8 cellular contexts compared by ENCODE assay signal in genomic region chr9:119736478-119737454, GRCh38.
DNase-seq lines count a peak whose midpoint lies in the region; ATAC-seq and TF ChIP-seq lines count a peak whose summit lies in the region.

No MANE protein-coding gene starts in this region.

- no peaks in the 10 kb centered on the region for H3K79me2 ChIP-seq in mammary epithelial cell (ENCODE audit: insufficient read depth, low read length)

- H3K9me3 ChIP-seq in transverse colon: peaks cover 0 to 7% of the 10 kb centered on the region in 2 donors
- no peaks in the 10 kb centered on the region for H3K9me3 ChIP-seq in A673 (ENCODE audit: low read depth, low read length, poor library complexity, severe bottlenecking)
- H3K9me3 ChIP-seq in mammary epithelial cell (replicated peaks; ENCODE audit: insufficient read depth, low read length): no peaks in the 10 kb centered on the region

- H3K27ac ChIP-seq in transverse colon (no peak overlapping the region), A673 (ENCODE audit: low read depth, low read length, poor library complexity, severe bottlenecking) (no peak overlapping the region), mammary epithelial cell (ENCODE audit: insufficient read depth, low read depth, low read length) (no peak overlapping the region)

- in situ Hi-C loops in transverse colon (cut with MboI; ENCODE audit: low pct_ligation_motif_present in 1 of 4, low pct_unique_long_range_greater_than_20kb in 1 of 4, low sequenced_read_pairs in 3 of 4): no loop called here
- in situ Hi-C loops in mammary epithelial cell (cut with MboI; ENCODE audit: low sequenced_read_pairs in 2 of 2): no loop called here

- no peak for ATAC-seq in Right ventricle myocardium inferior
- no peak for ATAC-seq in left ventricle myocardium superior
- ATAC-seq in HG02970 (IDR thresholded peaks at IDR 0.05; ENCODE audit: low FRiP score, unreplicated experiment): peak; percentile 94

- no peak overlapping the region for H3K4me2 ChIP-seq in mammary epithelial cell (ENCODE audit: insufficient read depth, low read depth, low read length)

- CTCF ChIA-PET in A673 (lab: Charles Lee): no interaction called here
- CTCF ChIA-PET in mammary epithelial cell (lab: Charles Lee; ENCODE audit: low non-redundant PET): no interaction called here

- TF ChIP-seq CTCF in transverse colon (IDR thresholded peaks at IDR 0.05) (no peak), A673 (conservative IDR thresholded peaks at IDR 0.05; ENCODE audit: low read depth, low read length) (no peak), mammary epithelial cell (conservative IDR thresholded peaks at IDR 0.05 in 1 of 2, IDR thresholded peaks at IDR 0.05 in 1 of 2; ENCODE audit: extremely low read depth in 1 of 2, insufficient read depth in 1 of 2, low read depth in 1 of 2, low read length in 2 of 2) (no peak)

- TF ChIP-seq POLR2A in transverse colon (IDR thresholded peaks at IDR 0.05): no peak

- no peaks in the 10 kb centered on the region for H3K27me3 ChIP-seq in transverse colon
- no peaks in the 10 kb centered on the region for H3K27me3 ChIP-seq in A673 (replicated peaks; ENCODE audit: insufficient read depth, low read depth, low read length, poor library complexity)
- no peaks in the 10 kb centered on the region for H3K27me3 ChIP-seq in mammary epithelial cell (ENCODE audit: insufficient read depth, low read length)

- no peaks in the 10 kb centered on the region for H4K20me1 ChIP-seq in mammary epithelial cell (ENCODE audit: insufficient read depth, low read length)

- H2AFZ ChIP-seq in mammary epithelial cell (ENCODE audit: low read depth, low read length): no peak overlapping the region

- peak; percentile 50 for DNase-seq in Right ventricle myocardium inferior (ENCODE audit: missing footprints)
- no peak for DNase-seq in left ventricle myocardium superior
- peak; percentile 90 for DNase-seq in NCI-H526 treated with DMSO at 0.1 percent for 48 hours (lab: John Stamatoyannopoulos, UW)
- DNase-seq in transverse colon: peak; percentile 8
- DNase-seq in stimulated activated CD4-positive, alpha-beta T cell treated with anti-CD3 and anti-CD28 coated beads, Interleukin-2, amount 100 ng/mL, for 24 hours: no peak
- no peak for DNase-seq in A673 (ENCODE audit: low spot score)
- no peak for DNase-seq in mammary epithelial cell

- dilution Hi-C loops in mammary epithelial cell (cut with HindIII; ENCODE audit: low sequenced_read_pairs): no loop called here

- H3K9ac ChIP-seq in mammary epithelial cell (ENCODE audit: insufficient read depth, low read length): no peak overlapping the region

- 33 to 45% methylated on average over 5 to 13 of the region's 13 CpGs for WGBS in transverse colon (ENCODE audit: low coverage in 1 of 2), 2 donors
- 70% methylated on average over 9 of the region's 13 CpGs for WGBS in mammary epithelial cell (ENCODE audit: low coverage, missing lambda C conversion rate)

- H3K36me3 ChIP-seq in transverse colon (no peaks in the 10 kb centered on the region), A673 (ENCODE audit: insufficient read depth, low read length, poor library complexity, severe bottlenecking) (no peaks in the 10 kb centered on the region), mammary epithelial cell (ENCODE audit: insufficient read depth, low read length) (no peaks in the 10 kb centered on the region)

- H3K4me3 ChIP-seq in transverse colon (no peak overlapping the region), A673 (ENCODE audit: low read depth, low read length, poor library complexity, severe bottlenecking) (no peak overlapping the region), mammary epithelial cell (replicated peaks in 1 of 3; ENCODE audit: insufficient read depth in 1 of 3, low read depth in 2 of 3, low read length in 3 of 3) (no peak overlapping the region)

- BruUV-seq in A673 (replicated peaks; lab: Mats Ljungman, UMichigan) (no TSS peak), mammary epithelial cell (replicated peaks; lab: Mats Ljungman, UMichigan) (no TSS peak)

- H3K4me1 ChIP-seq in transverse colon: no peaks in the 10 kb centered on the region
- no peaks in the 10 kb centered on the region for H3K4me1 ChIP-seq in A673 (ENCODE audit: insufficient read depth, low read length, poor library complexity, severe bottlenecking)
- no peaks in the 10 kb centered on the region for H3K4me1 ChIP-seq in mammary epithelial cell (ENCODE audit: insufficient read depth, low read length)

- intact Hi-C loops in Right ventricle myocardium inferior (cut with DNase I): no loop called here
- intact Hi-C loops in left ventricle myocardium superior (cut with micrococcal nuclease): no loop called here
- intact Hi-C loops in transverse colon (cut with DNase I; ENCODE audit: low total_unique reads): no loop called here
- intact Hi-C loops in A673 (cut with micrococcal nuclease; ENCODE audit: unreplicated experiment): no loop called here
- intact Hi-C loops in mammary epithelial cell (cut with micrococcal nuclease): no loop called here

- POLR2A ChIA-PET in A673 (lab: Charles Lee; ENCODE audit: low non-redundant PET): no interaction called here

- TF ChIP-seq EP300 in transverse colon (IDR thresholded peaks at IDR 0.05; ENCODE audit: low read depth): no peak

Comparison
In these comparisons a context has a peak if more than half of its experiments do, and no peak if none do; other contexts are left out.
1. DNase-seq: peak in Right ventricle myocardium inferior (single experiment), NCI-H526 treated with DMSO at 0.1 percent for 48 hours (single experiment) and transverse colon (single experiment); none in left ventricle myocardium superior (single experiment), stimulated activated CD4-positive, alpha-beta T cell treated with anti-CD3 and anti-CD28 coated beads, Interleukin-2, amount 100 ng/mL, for 24 hours (0 of 2), A673 (single experiment) and mammary epithelial cell (single experiment).